1 cellular context compared by ENCODE assay signal in genomic region chr16:2473999-2474876, GRCh38.
TF ChIP-seq lines count a peak whose summit lies in the region.

No MANE protein-coding gene starts in this region.

TF ChIP-seq in HepG2, 621 proteins besides CTCF, POLR2A, EP300 and RAD21 (continued from another document and continues in another):
- TF ChIP-seq ZNF724P (CRISPR knock-in tag; IDR thresholded peaks at IDR 0.05; ENCODE audit: borderline replicate concordance) (no peak), SMC3 (IDR thresholded peaks at IDR 0.05; ENCODE audit: low read length) (no peak), ZNF776 (CRISPR knock-in tag; IDR thresholded peaks at IDR 0.05) (peak; percentile 67; the same call in 1 of the 2 replicates), ZNF549 (CRISPR knock-in tag; IDR thresholded peaks at IDR 0.05) (no peak), NR2C2 (CRISPR knock-in tag; IDR thresholded peaks at IDR 0.05; ENCODE audit: borderline replicate concordance) (no peak), ZNF616 (CRISPR knock-in tag; IDR thresholded peaks at IDR 0.05; ENCODE audit: low read depth) (no peak), TBX2 (CRISPR knock-in tag; IDR thresholded peaks at IDR 0.05; ENCODE audit: borderline replicate concordance) (no peak; the same call in 1 of the 2 replicates), IRX3 (CRISPR knock-in tag; IDR thresholded peaks at IDR 0.05; ENCODE audit: borderline replicate concordance, low read depth) (no peak), HOXA9 (CRISPR knock-in tag; IDR thresholded peaks at IDR 0.05; ENCODE audit: borderline replicate concordance) (peak; percentile 85; the same call in 1 of the 2 replicates), ZNF138 (CRISPR knock-in tag; IDR thresholded peaks at IDR 0.05; ENCODE audit: low read depth) (no peak), ZNF839 (CRISPR knock-in tag; IDR thresholded peaks at IDR 0.05; ENCODE audit: borderline replicate concordance) (peak; percentile 38; the same call in 1 of the 2 replicates), DRAP1 (CRISPR knock-in tag; IDR thresholded peaks at IDR 0.05) (no peak), JARID2 (CRISPR knock-in tag; IDR thresholded peaks at IDR 0.05; ENCODE audit: insufficient replicate concordance) (no peak), FOXC1 (CRISPR knock-in tag; IDR thresholded peaks at IDR 0.05; ENCODE audit: borderline replicate concordance) (no peak; the same call in 1 of the 2 replicates), MED13 (CRISPR knock-in tag; IDR thresholded peaks at IDR 0.05) (peak; percentile 26; the same call in 1 of the 2 replicates), ZNF296 (CRISPR knock-in tag; conservative IDR thresholded peaks at IDR 0.05) (no peak), ZNF263 (CRISPR knock-in tag; IDR thresholded peaks at IDR 0.05) (no peak), MTA3 (CRISPR knock-in tag; IDR thresholded peaks at IDR 0.05) (no peak), ZNF451 (CRISPR knock-in tag; IDR thresholded peaks at IDR 0.05) (no peak), SIX1 (CRISPR knock-in tag; IDR thresholded peaks at IDR 0.05; ENCODE audit: borderline replicate concordance) (no peak), FOSL1 (CRISPR knock-in tag; IDR thresholded peaks at IDR 0.05; ENCODE audit: borderline replicate concordance) (no peak), AGO1 (IDR thresholded peaks at IDR 0.05; ENCODE audit: low read depth, low read length, poor library complexity, severe bottlenecking) (no peak), ATAD3A (CRISPR knock-in tag; IDR thresholded peaks at IDR 0.05) (no peak), ZNF343 (CRISPR knock-in tag; IDR thresholded peaks at IDR 0.05) (no peak), BHLHE40 (IDR thresholded peaks at IDR 0.05; ENCODE audit: low read length) (no peak), U2AF2 (IDR thresholded peaks at IDR 0.05; ENCODE audit: low read depth, low read length) (no peak), DBP (CRISPR knock-in tag; IDR thresholded peaks at IDR 0.05; ENCODE audit: not compliant biosample characterization) (no peak), ARID3A (IDR thresholded peaks at IDR 0.05; ENCODE audit: low read depth, low read length) (no peak), ZNF33A (CRISPR knock-in tag; IDR thresholded peaks at IDR 0.05; ENCODE audit: borderline replicate concordance) (no peak), RNF219 (CRISPR knock-in tag; IDR thresholded peaks at IDR 0.05) (no peak), SPEN (CRISPR knock-in tag; IDR thresholded peaks at IDR 0.05; ENCODE audit: low read depth) (no peak; the same call in 1 of the 2 replicates), POLR2G (IDR thresholded peaks at IDR 0.05; ENCODE audit: low read depth, low read length) (0 out of 2 replicates have a peak, but pooled peaks have one; percentile 18), TGIF2 (CRISPR knock-in tag; IDR thresholded peaks at IDR 0.05) (peak; percentile 22; the same call in 1 of the 2 replicates), BCL6 (CRISPR knock-in tag; IDR thresholded peaks at IDR 0.05) (no peak), NCOA1 (CRISPR knock-in tag; IDR thresholded peaks at IDR 0.05) (no peak), NFYC (CRISPR knock-in tag; IDR thresholded peaks at IDR 0.05) (no peak), PTBP1 (IDR thresholded peaks at IDR 0.05; ENCODE audit: low read depth, low read length, poor library complexity, severe bottlenecking) (no peak), KDM2A (CRISPR knock-in tag; IDR thresholded peaks at IDR 0.05; ENCODE audit: borderline replicate concordance, low read depth) (no peak; the same call in 1 of the 2 replicates), ZNF143 (CRISPR knock-in tag; IDR thresholded peaks at IDR 0.05) (no peak), ZNF337 (CRISPR knock-in tag; IDR thresholded peaks at IDR 0.05; ENCODE audit: borderline replicate concordance, low read depth) (no peak), CBX2 (IDR thresholded peaks at IDR 0.05; ENCODE audit: low read depth, low read length) (no peak), CBX2 (CRISPR knock-in tag; IDR thresholded peaks at IDR 0.05; ENCODE audit: low read depth) (no peak), MIXL1 (CRISPR knock-in tag; IDR thresholded peaks at IDR 0.05) (no peak), PHF20 (CRISPR knock-in tag; IDR thresholded peaks at IDR 0.05) (0 out of 2 replicates have a peak, but pooled peaks have one; percentile 28)
- TF ChIP-seq, protein P1, sequence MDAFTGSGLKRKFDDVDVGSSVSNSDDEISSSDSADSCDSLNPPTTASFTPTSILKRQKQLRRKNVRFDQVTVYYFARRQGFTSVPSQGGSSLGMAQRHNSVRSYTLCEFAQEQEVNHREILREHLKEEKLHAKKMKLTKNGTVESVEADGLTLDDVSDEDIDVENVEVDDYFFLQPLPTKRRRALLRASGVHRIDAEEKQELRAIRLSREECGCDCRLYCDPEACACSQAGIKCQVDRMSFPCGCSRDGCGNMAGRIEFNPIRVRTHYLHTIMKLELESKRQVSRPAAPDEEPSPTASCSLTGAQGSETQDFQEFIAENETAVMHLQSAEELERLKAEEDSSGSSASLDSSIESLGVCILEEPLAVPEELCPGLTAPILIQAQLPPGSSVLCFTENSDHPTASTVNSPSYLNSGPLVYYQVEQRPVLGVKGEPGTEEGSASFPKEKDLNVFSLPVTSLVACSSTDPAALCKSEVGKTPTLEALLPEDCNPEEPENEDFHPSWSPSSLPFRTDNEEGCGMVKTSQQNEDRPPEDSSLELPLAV (CRISPR knock-in tag; conservative IDR thresholded peaks at IDR 0.05; ENCODE audit: low read depth) = no peak
- TF ChIP-seq, protein P2, sequence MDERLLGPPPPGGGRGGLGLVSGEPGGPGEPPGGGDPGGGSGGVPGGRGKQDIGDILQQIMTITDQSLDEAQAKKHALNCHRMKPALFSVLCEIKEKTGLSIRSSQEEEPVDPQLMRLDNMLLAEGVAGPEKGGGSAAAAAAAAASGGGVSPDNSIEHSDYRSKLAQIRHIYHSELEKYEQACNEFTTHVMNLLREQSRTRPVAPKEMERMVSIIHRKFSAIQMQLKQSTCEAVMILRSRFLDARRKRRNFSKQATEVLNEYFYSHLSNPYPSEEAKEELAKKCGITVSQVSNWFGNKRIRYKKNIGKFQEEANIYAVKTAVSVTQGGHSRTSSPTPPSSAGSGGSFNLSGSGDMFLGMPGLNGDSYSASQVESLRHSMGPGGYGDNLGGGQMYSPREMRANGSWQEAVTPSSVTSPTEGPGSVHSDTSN (CRISPR knock-in tag; IDR thresholded peaks at IDR 0.05) = no peak
- TF ChIP-seq, protein P3, sequence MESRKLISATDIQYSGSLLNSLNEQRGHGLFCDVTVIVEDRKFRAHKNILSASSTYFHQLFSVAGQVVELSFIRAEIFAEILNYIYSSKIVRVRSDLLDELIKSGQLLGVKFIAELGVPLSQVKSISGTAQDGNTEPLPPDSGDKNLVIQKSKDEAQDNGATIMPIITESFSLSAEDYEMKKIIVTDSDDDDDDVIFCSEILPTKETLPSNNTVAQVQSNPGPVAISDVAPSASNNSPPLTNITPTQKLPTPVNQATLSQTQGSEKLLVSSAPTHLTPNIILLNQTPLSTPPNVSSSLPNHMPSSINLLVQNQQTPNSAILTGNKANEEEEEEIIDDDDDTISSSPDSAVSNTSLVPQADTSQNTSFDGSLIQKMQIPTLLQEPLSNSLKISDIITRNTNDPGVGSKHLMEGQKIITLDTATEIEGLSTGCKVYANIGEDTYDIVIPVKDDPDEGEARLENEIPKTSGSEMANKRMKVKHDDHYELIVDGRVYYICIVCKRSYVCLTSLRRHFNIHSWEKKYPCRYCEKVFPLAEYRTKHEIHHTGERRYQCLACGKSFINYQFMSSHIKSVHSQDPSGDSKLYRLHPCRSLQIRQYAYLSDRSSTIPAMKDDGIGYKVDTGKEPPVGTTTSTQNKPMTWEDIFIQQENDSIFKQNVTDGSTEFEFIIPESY (CRISPR knock-in tag; IDR thresholded peaks at IDR 0.05) = no peak
- TF ChIP-seq, protein P4, sequence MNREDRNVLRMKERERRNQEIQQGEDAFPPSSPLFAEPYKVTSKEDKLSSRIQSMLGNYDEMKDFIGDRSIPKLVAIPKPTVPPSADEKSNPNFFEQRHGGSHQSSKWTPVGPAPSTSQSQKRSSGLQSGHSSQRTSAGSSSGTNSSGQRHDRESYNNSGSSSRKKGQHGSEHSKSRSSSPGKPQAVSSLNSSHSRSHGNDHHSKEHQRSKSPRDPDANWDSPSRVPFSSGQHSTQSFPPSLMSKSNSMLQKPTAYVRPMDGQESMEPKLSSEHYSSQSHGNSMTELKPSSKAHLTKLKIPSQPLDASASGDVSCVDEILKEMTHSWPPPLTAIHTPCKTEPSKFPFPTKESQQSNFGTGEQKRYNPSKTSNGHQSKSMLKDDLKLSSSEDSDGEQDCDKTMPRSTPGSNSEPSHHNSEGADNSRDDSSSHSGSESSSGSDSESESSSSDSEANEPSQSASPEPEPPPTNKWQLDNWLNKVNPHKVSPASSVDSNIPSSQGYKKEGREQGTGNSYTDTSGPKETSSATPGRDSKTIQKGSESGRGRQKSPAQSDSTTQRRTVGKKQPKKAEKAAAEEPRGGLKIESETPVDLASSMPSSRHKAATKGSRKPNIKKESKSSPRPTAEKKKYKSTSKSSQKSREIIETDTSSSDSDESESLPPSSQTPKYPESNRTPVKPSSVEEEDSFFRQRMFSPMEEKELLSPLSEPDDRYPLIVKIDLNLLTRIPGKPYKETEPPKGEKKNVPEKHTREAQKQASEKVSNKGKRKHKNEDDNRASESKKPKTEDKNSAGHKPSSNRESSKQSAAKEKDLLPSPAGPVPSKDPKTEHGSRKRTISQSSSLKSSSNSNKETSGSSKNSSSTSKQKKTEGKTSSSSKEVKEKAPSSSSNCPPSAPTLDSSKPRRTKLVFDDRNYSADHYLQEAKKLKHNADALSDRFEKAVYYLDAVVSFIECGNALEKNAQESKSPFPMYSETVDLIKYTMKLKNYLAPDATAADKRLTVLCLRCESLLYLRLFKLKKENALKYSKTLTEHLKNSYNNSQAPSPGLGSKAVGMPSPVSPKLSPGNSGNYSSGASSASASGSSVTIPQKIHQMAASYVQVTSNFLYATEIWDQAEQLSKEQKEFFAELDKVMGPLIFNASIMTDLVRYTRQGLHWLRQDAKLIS (CRISPR knock-in tag; IDR thresholded peaks at IDR 0.05) = no peak
